Comparison of ENCODE assay signal across 9 cellular contexts in genomic region chr1:905811-906531, GRCh38. TPM values are rescaled to one million over a fixed set of nuclear protein-coding genes. Genes with fewer than 3 reads are reported as not detected.
A peak's percentile ranks its signal among the peaks of the same experiment; 100 is the strongest.
DNase-seq lines count a peak whose midpoint lies in the region; ATAC-seq, FAIRE-seq and TF ChIP-seq lines count a peak whose summit lies in the region.
"Had no signal": no experiment of that assay in that cellular context is flagged by ENCODE, and none has a peak within 500 bp of the region (broad histone marks: within the 10 kb centered on the region; RNA-seq: fewer than 3 reads in every experiment).

No MANE protein-coding gene starts in this region.

- peaks cover 22% of the 10 kb centered on the region for H3K4me1 ChIP-seq in PC-3 (ENCODE audit: insufficient read depth, low read length)
- peaks cover 3 to 43% (median 15%) of the 10 kb centered on the region in 9 donors for H3K4me1 ChIP-seq in heart right ventricle

- TF ChIP-seq CTCF in PC-3 (conservative IDR thresholded peaks at IDR 0.05; ENCODE audit: low read depth, low read length) = no peak
- TF ChIP-seq CTCF in heart right ventricle (IDR thresholded peaks at IDR 0.05) = no peak

- H3K27me3 ChIP-seq in PC-3 (ENCODE audit: low read length) (no peaks in the 10 kb centered on the region), heart right ventricle (peaks cover 0 to 45% (median 30%) of the 10 kb centered on the region in 7 donors), MG63 (no peaks in the 10 kb centered on the region)

- no TSS peak for BruUV-seq in PC-3 (replicated peaks; lab: Mats Ljungman, UMichigan)

- H3K27ac ChIP-seq in PC-3 (ENCODE audit: low read length) (no peak overlapping the region), heart right ventricle (peak overlapping the region in 1 of 10 donors; percentile 60), caudate nucleus (ENCODE audit: low read depth, low read length) (no peak overlapping the region)

- no peaks in the 10 kb centered on the region for H3K9me3 ChIP-seq in PC-3 (ENCODE audit: low read length)
- H3K9me3 ChIP-seq in heart right ventricle = no peaks in the 10 kb centered on the region
- H3K9me3 ChIP-seq in MG63 = no peaks in the 10 kb centered on the region

- no peaks in the 10 kb centered on the region for H3K9me2 ChIP-seq in PC-3 (replicated peaks; ENCODE audit: low read length)

- H3K9ac ChIP-seq in PC-3 (ENCODE audit: low read length) = no peak overlapping the region

- CTCF ChIA-PET in PC-3 (lab: Charles Lee) = no interaction called here

- H3K4me3 ChIP-seq in PC-3 (ENCODE audit: low read length) (no peak overlapping the region), heart right ventricle (no peak overlapping the region), MG63 (no peak overlapping the region; the same call in 1 of the 2 replicates)

- intact Hi-C loops in PC-3 (cut with micrococcal nuclease) (no loop called here), heart right ventricle (cut with DNase I) (loop anchor here in 4 of 10 donors (2.0 to 10.0 kb wide), 4 partner anchors 33 to 56 kb away; partner anchors contain the start of genes NOC2L (in 3 of the 4) and KLHL17 (in 1 of the 4)), sciatic nerve (cut with DNase I) (no loop called here)

- no peaks in the 10 kb centered on the region for H4K20me1 ChIP-seq in PC-3 (ENCODE audit: low read length)

- POLR2A ChIA-PET in PC-3 (lab: Charles Lee; ENCODE audit: unreplicated experiment) = interaction anchor here (0.5 kb wide), 1 partner anchor 36 kb away, joined by 3 read pairs; no protein-coding TSS in a partner anchor

- ATAC-seq in PC-3 (no peak), heart right ventricle (peak in 2 of 8 donors; percentile 4 to 24), sciatic nerve (no peak), GM21529 (IDR thresholded peaks at IDR 0.05; ENCODE audit: unreplicated experiment) (no peak)

- H3K79me2 ChIP-seq in PC-3 (ENCODE audit: low read length) = no peaks in the 10 kb centered on the region

- WGBS in heart right ventricle, 2 donors = 71 to 72% methylated on average over 13 of the region's 13 CpGs

- no peaks in the 10 kb centered on the region for H3F3A ChIP-seq in PC-3 (ENCODE audit: low read length, unreplicated experiment)

- peak; percentile 56 for FAIRE-seq in GM12892 (lab: Jason Lieb, UNC)

- H2AFZ ChIP-seq in PC-3 (ENCODE audit: low read length) = no peak overlapping the region

- no peak for TF ChIP-seq POLR2A in GM12892 (IDR thresholded peaks at IDR 0.05; ENCODE audit: low read depth, low read length)

- H3K4me2 ChIP-seq in PC-3 (ENCODE audit: low read length) = peak overlapping the region; percentile 83

- H3K36me3 ChIP-seq in PC-3 (ENCODE audit: low read depth, low read length) = no peaks in the 10 kb centered on the region
- H3K36me3 ChIP-seq in heart right ventricle = no peaks in the 10 kb centered on the region
- H3K36me3 ChIP-seq in MG63 = peaks cover 3% of the 10 kb centered on the region; the same call in 1 of the 2 replicates

- DNase-seq in GM12892 (ENCODE audit: insufficient read length) (peak; percentile 23), PC-3 (no peak), heart right ventricle (peak; percentile 3 to 23), sciatic nerve (ENCODE audit: low spot score) (peak; percentile 62), caudate nucleus (lab: John Stamatoyannopoulos, UW) (no peak), putamen (ENCODE audit: low spot score) (no peak), MG63 (no peak)
- DNase-seq: SHP77 treated with DMSO at 0.1 percent for 48 hours had no signal

RNA-seq across cellular contexts. Expression of gene SAMD11, which starts 17.8 kb away (rescaled TPM):
- not detected for polyA plus RNA-seq in GM12892 (2012; ENCODE audit: missing spikeins)
- total RNA-seq in PC-3 (2014; rRNA removed) (2.7 and 5.8 TPM in 2 replicates), heart right ventricle (1 to 10 TPM in 8 of 10 donors, under 1 TPM in 2; 0.87 to 2.2 (median 1.2) TPM), sciatic nerve (6.4 TPM)
- polyA plus RNA-seq in heart right ventricle = 1 to 10 TPM; 1.5 to 2.4 TPM
- total RNA-seq in MG63 (2014; rRNA removed; shearing (Covaris generic); ENCODE audit: low replicate concordance) = 32.7 and 43.5 TPM in 2 replicates

RNA-seq across cellular contexts. Expression of gene NOC2L, which starts 53.1 kb away (rescaled TPM):
- polyA plus RNA-seq in GM12892 (2012; ENCODE audit: missing spikeins) = 37.8 TPM
- total RNA-seq in PC-3 (2014; rRNA removed) (262 and 340 TPM in 2 replicates), heart right ventricle (10 to 100 TPM; 38.3 to 52.5 (median 42.6) TPM), sciatic nerve (43.7 TPM)
- polyA plus RNA-seq in heart right ventricle = 10 to 100 TPM; 62.5 to 64.8 TPM
- total RNA-seq in MG63 (2014; rRNA removed; shearing (Covaris generic); ENCODE audit: low replicate concordance) = 176 and 277 TPM in 2 replicates

RNA-seq across cellular contexts. Expression of gene KLHL17, which starts 54.4 kb away (rescaled TPM):
- polyA plus RNA-seq in GM12892 (2012; ENCODE audit: missing spikeins) = 8.9 TPM
- 29.8 and 32.1 TPM in 2 replicates for total RNA-seq in PC-3 (2014; rRNA removed)
- total RNA-seq in heart right ventricle = 1 to 10 TPM; 1.3 to 6.6 (median 3.2) TPM
- 10 to 100 TPM in 1 of 2 donors, 1 to 10 TPM in 1; 7.7 to 10.2 TPM for polyA plus RNA-seq in heart right ventricle
- total RNA-seq in sciatic nerve = 10.6 TPM
- total RNA-seq in MG63 (2014; rRNA removed; shearing (Covaris generic); ENCODE audit: low replicate concordance) = 6.7 and 14.7 TPM in 2 replicates

Comparison
In these comparisons a context has a peak if more than half of its experiments do, and no peak if none do; other contexts are left out.
1. DNase-seq: peak in GM12892 (single experiment), heart right ventricle (2 of 2) and sciatic nerve (single experiment); none in PC-3 (single experiment), caudate nucleus (0 of 61), putamen (single experiment) and MG63 (single experiment).